Comparison of ENCODE assay signal across 8 cellular contexts in genomic region chr20:45935416-45936046, GRCh38. TPM values are rescaled to one million over a fixed set of nuclear protein-coding genes. Genes with fewer than 3 reads are reported as not detected.
DNase-seq lines count a peak whose midpoint lies in the region; ATAC-seq and TF ChIP-seq lines count a peak whose summit lies in the region.

No MANE protein-coding gene starts in this region.

- no peak for TF ChIP-seq RAD21 in neural cell (conservative IDR thresholded peaks at IDR 0.05)

- H2AFZ ChIP-seq in neural cell (ENCODE audit: low read depth, low read length): peak overlapping the region; percentile 56

- no peaks in the 10 kb centered on the region for H3F3A ChIP-seq in neural cell (ENCODE audit: insufficient read depth, low read length, poor library complexity, severe bottlenecking)

- peaks cover 21% of the 10 kb centered on the region for H3K79me2 ChIP-seq in neural cell (replicated peaks; ENCODE audit: insufficient read depth, low read length)

- DNase-seq in BE2C (no peak), RPMI7951 (ENCODE audit: low read depth) (peak; percentile 43), NCI-H128 (lab: John Stamatoyannopoulos, UW; ENCODE audit: unreplicated experiment) (no peak), AG08396 (ENCODE audit: low spot score) (no peak)
- no peak for DNase-seq in stimulated activated CD4-positive, alpha-beta T cell treated with anti-CD3 and anti-CD28 coated beads, Interleukin-4, amount 100 ng/mL, for 4 hours

- H3K4me3 ChIP-seq in BE2C (ENCODE audit: low read depth, low read length) (peak overlapping the region; percentile 95), esophagus (ENCODE audit: low read depth in 1 of 2, low read length in 2 of 2) (peak overlapping the region; percentile 46 to 85), neural cell (ENCODE audit: low read length) (peak overlapping the region; percentile 74)

- H3K9me3 ChIP-seq in BE2C: no peaks in the 10 kb centered on the region
- no peaks in the 10 kb centered on the region for H3K9me3 ChIP-seq in esophagus (ENCODE audit: control insufficient read depth in 2 of 2, insufficient read depth in 1 of 2, low read depth in 1 of 2, low read length in 1 of 2)
- H3K9me3 ChIP-seq in neural cell (ENCODE audit: low read length): no peaks in the 10 kb centered on the region

- H3K9me2 ChIP-seq in neural cell (ENCODE audit: insufficient read depth, low read length): no peaks in the 10 kb centered on the region

- peak overlapping the region; percentile 74 for H3K9ac ChIP-seq in neural cell (ENCODE audit: low read length)

- H3K27me3 ChIP-seq in BE2C: no peaks in the 10 kb centered on the region
- no peaks in the 10 kb centered on the region for H3K27me3 ChIP-seq in esophagus (ENCODE audit: control insufficient read depth in 1 of 2, insufficient read depth in 2 of 2, low read length in 2 of 2)
- no peaks in the 10 kb centered on the region for H3K27me3 ChIP-seq in neural cell (ENCODE audit: insufficient read depth, low read depth, low read length)

- H3K27ac ChIP-seq in esophagus (ENCODE audit: low read depth in 2 of 2, low read length in 1 of 2) (peak overlapping the region; percentile 66 to 88), neural cell (ENCODE audit: low read length) (peak overlapping the region; percentile 66)

- TF ChIP-seq CTCF in BE2C (IDR thresholded peaks at IDR 0.05; ENCODE audit: low read depth, low read length) (no peak), neural cell (IDR thresholded peaks at IDR 0.05; ENCODE audit: poor library complexity, severe bottlenecking) (no peak)

- H3K4me1 ChIP-seq in BE2C: no peaks in the 10 kb centered on the region
- H3K4me1 ChIP-seq in esophagus (ENCODE audit: control insufficient read depth in 2 of 2, insufficient read depth in 2 of 2, low read length in 1 of 2): peaks cover 2 to 5% of the 10 kb centered on the region in 2 donors

- TF ChIP-seq EP300 in neural cell (conservative IDR thresholded peaks at IDR 0.05; ENCODE audit: poor library complexity, severe bottlenecking): no peak

- H3K36me3 ChIP-seq in BE2C (peaks cover 26% of the 10 kb centered on the region), esophagus (ENCODE audit: control insufficient read depth in 2 of 2, insufficient read depth in 2 of 2, low read length in 1 of 2) (peaks cover 12 to 19% of the 10 kb centered on the region in 2 donors), neural cell (ENCODE audit: insufficient read depth, low read length) (no peaks in the 10 kb centered on the region)

- no peaks in the 10 kb centered on the region for H4K20me1 ChIP-seq in neural cell (ENCODE audit: insufficient read depth)

- H3K4me2 ChIP-seq in neural cell (ENCODE audit: low read length): peak overlapping the region; percentile 100

- peak; percentile 17 for ATAC-seq in GM21717 (IDR thresholded peaks at IDR 0.05; ENCODE audit: unreplicated experiment)

- 9% methylated on average over 21 of the region's 21 CpGs for WGBS in esophagus, 2 donors

TF ChIP-seq in neural cell, 6 proteins besides CTCF, POLR2A, EP300 and RAD21:
- TF ChIP-seq POLR2AphosphoS5 (IDR thresholded peaks at IDR 0.05) (no peak), REST (IDR thresholded peaks at IDR 0.05; ENCODE audit: borderline replicate concordance) (no peak), SMC3 (conservative IDR thresholded peaks at IDR 0.05; ENCODE audit: poor library complexity) (peak; percentile 38), MXI1 (conservative IDR thresholded peaks at IDR 0.05; ENCODE audit: poor library complexity, severe bottlenecking) (peak; percentile 89), EZH2 (IDR thresholded peaks at IDR 0.05; ENCODE audit: borderline replicate concordance, insufficient read depth, low read length, poor library complexity, severe bottlenecking) (no peak), TAF1 (IDR thresholded peaks at IDR 0.05; ENCODE audit: low read depth) (no peak)

RNA-seq across cellular contexts. Expression of gene PCIF1, which starts 1.0 kb away (rescaled TPM):
- 70.7 TPM for polyA plus RNA-seq in BE2C (2012; ENCODE audit: insufficient read depth, insufficient read length, low read depth)
- total RNA-seq in RPMI7951 (2014; rRNA removed; shearing (Covaris generic)): 11.5 and 13.6 TPM in 2 replicates
- polyA plus RNA-seq in esophagus: 10 to 100 TPM; 18.0 to 20.9 TPM
- 21.5 and 28.3 TPM in 2 replicates for polyA plus RNA-seq in neural cell
- 18.7 and 22.7 TPM in 2 replicates for polyA minus RNA-seq in neural cell

RNA-seq across cellular contexts. Expression of gene PLTP, which starts 23.6 kb away (rescaled TPM):
- polyA plus RNA-seq in BE2C (2012; ENCODE audit: insufficient read depth, insufficient read length, low read depth): 81.3 TPM
- total RNA-seq in RPMI7951 (2014; rRNA removed; shearing (Covaris generic)): 36.8 and 47.1 TPM in 2 replicates
- polyA plus RNA-seq in esophagus: 10 to 100 TPM; 27.0 to 27.2 TPM
- 5.3 and 7.0 TPM in 2 replicates for polyA plus RNA-seq in neural cell
- 4.2 and 6.1 TPM in 2 replicates for polyA minus RNA-seq in neural cell

RNA-seq across cellular contexts. Expression of gene ZNF335, which starts 36.5 kb away (rescaled TPM):
- polyA plus RNA-seq in BE2C (2012; ENCODE audit: insufficient read depth, insufficient read length, low read depth): 23.4 TPM
- 11.9 and 12.0 TPM in 2 replicates for total RNA-seq in RPMI7951 (2014; rRNA removed; shearing (Covaris generic))
- 10 to 100 TPM; 10.7 to 18.0 TPM for polyA plus RNA-seq in esophagus
- polyA plus RNA-seq in neural cell: 12.8 and 18.9 TPM in 2 replicates
- 25.4 and 26.5 TPM in 2 replicates for polyA minus RNA-seq in neural cell

RNA-seq across cellular contexts. Expression of gene CTSA, which starts 44.4 kb away (rescaled TPM):
- polyA plus RNA-seq in BE2C (2012; ENCODE audit: insufficient read depth, insufficient read length, low read depth): 46.0 TPM
- total RNA-seq in RPMI7951 (2014; rRNA removed; shearing (Covaris generic)): 168 and 187 TPM in 2 replicates
- 10 to 100 TPM; 43.6 to 55.0 TPM for polyA plus RNA-seq in esophagus
- polyA plus RNA-seq in neural cell: 25.7 and 49.7 TPM in 2 replicates
- 24.1 and 25.1 TPM in 2 replicates for polyA minus RNA-seq in neural cell

RNA-seq across cellular contexts. Expression of gene NEURL2, which starts 44.5 kb away (rescaled TPM):
- 4.1 TPM for polyA plus RNA-seq in BE2C (2012; ENCODE audit: insufficient read depth, insufficient read length, low read depth)
- total RNA-seq in RPMI7951 (2014; rRNA removed; shearing (Covaris generic)): 3.0 and 5.5 TPM in 2 replicates
- polyA plus RNA-seq in esophagus (1 to 10 TPM; 1.4 to 2.5 TPM), neural cell (5.0 and 6.3 TPM in 2 replicates)
- polyA minus RNA-seq in neural cell: 6.3 and 10.7 TPM in 2 replicates
